1 cellular context compared by ENCODE assay signal in the genomic region with DNA sequence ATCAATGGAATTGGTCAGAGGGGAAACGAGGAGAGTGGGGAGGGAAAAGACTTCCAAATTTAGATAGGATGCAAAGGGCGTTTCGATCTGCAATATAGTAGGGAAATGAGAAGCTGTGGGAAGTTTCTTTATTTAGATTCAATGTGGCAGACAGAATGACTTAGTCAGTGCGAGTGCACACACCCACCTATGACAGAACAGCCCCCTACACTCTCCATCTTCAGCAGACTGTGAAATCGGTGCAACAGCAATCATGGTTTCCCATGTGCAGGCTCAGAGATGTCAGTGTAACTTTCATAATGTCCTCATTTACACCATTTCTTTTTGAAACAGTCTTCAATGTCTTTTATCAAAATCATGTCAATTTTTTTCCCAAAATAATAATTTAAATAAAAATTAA.
TF ChIP-seq lines count a peak whose summit lies in the region.

No MANE protein-coding gene starts in this region.

TF ChIP-seq in GM12878, 131 proteins besides CTCF, POLR2A, EP300 and RAD21:
- TF ChIP-seq, protein P1, sequence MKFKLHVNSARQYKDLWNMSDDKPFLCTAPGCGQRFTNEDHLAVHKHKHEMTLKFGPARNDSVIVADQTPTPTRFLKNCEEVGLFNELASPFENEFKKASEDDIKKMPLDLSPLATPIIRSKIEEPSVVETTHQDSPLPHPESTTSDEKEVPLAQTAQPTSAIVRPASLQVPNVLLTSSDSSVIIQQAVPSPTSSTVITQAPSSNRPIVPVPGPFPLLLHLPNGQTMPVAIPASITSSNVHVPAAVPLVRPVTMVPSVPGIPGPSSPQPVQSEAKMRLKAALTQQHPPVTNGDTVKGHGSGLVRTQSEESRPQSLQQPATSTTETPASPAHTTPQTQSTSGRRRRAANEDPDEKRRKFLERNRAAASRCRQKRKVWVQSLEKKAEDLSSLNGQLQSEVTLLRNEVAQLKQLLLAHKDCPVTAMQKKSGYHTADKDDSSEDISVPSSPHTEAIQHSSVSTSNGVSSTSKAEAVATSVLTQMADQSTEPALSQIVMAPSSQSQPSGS (IDR thresholded peaks at IDR 0.05; ENCODE audit: low read length), result peak; percentile 22; the same call in 1 of the 2 replicates
- TF ChIP-seq NBN (IDR thresholded peaks at IDR 0.05) (no peak), MEF2A (IDR thresholded peaks at IDR 0.05; ENCODE audit: insufficient read depth, low read depth, low read length) (peak; percentile 43; the same call in 1 of the 2 replicates)
